Comparison of ENCODE assay signal across 20 cellular contexts in genomic region chr10:70774810-70775678, GRCh38. TPM values are rescaled to one million over a fixed set of nuclear protein-coding genes. Genes with fewer than 3 reads are reported as not detected.
DNase-seq lines count a peak whose midpoint lies in the region; ATAC-seq and TF ChIP-seq lines count a peak whose summit lies in the region.
"Had no signal": no experiment of that assay in that cellular context is flagged by ENCODE, and none has a peak within 500 bp of the region (broad histone marks: within the 10 kb centered on the region; RNA-seq: fewer than 3 reads in every experiment).

No MANE protein-coding gene starts in this region.

- H4K20me1 ChIP-seq in mammary epithelial cell (ENCODE audit: insufficient read depth, low read length) = no peaks in the 10 kb centered on the region

- no peak for ATAC-seq in activated T-helper 17 cell treated with anti-CD3 and anti-CD28 coated beads, Interleukin-2, amount 50 U/mL, for 72 hours (replicated peaks)
- peak; percentile 22 for ATAC-seq in left lung
- peak; percentile 8 for ATAC-seq in upper lobe of right lung
- ATAC-seq in HG02938 (IDR thresholded peaks at IDR 0.05; ENCODE audit: unreplicated experiment) = no peak
- ATAC-seq: activated CD4-positive, CD25-positive, alpha-beta regulatory T cell treated with anti-CD3 and anti-CD28 coated beads, Interleukin-2, amount 50 U/mL, for 24 hours; effector memory CD8-positive, alpha-beta T cell; GM12878; stimulated activated effector memory CD8-positive, alpha-beta T cell treated with anti-CD3 and anti-CD28 coated beads, Interleukin-12 subunit alpha, Interleukin-12 subunit beta, amount 100 ng/mL, for 72 hours had no signal

- H3K4me3 Mint-ChIP-seq in MCF 10A (ENCODE audit: unreplicated experiment) = no peak overlapping the region
- H3K4me3 Mint-ChIP-seq in activated T-helper 17 cell treated with anti-CD3 and anti-CD28 coated beads, Interleukin-2, amount 50 U/mL, for 72 hours = no peak overlapping the region
- H3K4me3 Mint-ChIP-seq in HFFc6 = no peak overlapping the region
- H3K4me3 Mint-ChIP-seq: effector memory CD8-positive, alpha-beta T cell; memory B cell; stimulated activated effector memory CD8-positive, alpha-beta T cell treated with anti-CD3 and anti-CD28 coated beads, Interleukin-12 subunit alpha, Interleukin-12 subunit beta, amount 100 ng/mL, for 72 hours had no signal

- POLR2A ChIA-PET in MCF 10A (lab: Yijun Ruan, JAX) = interaction anchor here (1.0 kb wide), 2 partner anchors 17 to 29 kb away, joined by 3 to 8 read pairs; no protein-coding TSS in a partner anchor

- no peaks in the 10 kb centered on the region for H3K36me3 ChIP-seq in mammary epithelial cell (ENCODE audit: insufficient read depth, low read length)
- no peaks in the 10 kb centered on the region for H3K36me3 ChIP-seq in left lung
- H3K36me3 ChIP-seq in upper lobe of right lung = no peaks in the 10 kb centered on the region

- H3K36me3 Mint-ChIP-seq in MCF 10A (ENCODE audit: insufficient read depth, unreplicated experiment) (no peaks in the 10 kb centered on the region), HFFc6 (ENCODE audit: low read depth) (no peaks in the 10 kb centered on the region)
- no peaks in the 10 kb centered on the region for H3K36me3 Mint-ChIP-seq in activated T-helper 17 cell treated with anti-CD3 and anti-CD28 coated beads, Interleukin-2, amount 50 U/mL, for 72 hours (ENCODE audit: low read depth)
- H3K36me3 Mint-ChIP-seq: memory B cell; stimulated activated effector memory CD8-positive, alpha-beta T cell treated with anti-CD3 and anti-CD28 coated beads, Interleukin-12 subunit alpha, Interleukin-12 subunit beta, amount 100 ng/mL, for 72 hours had no signal

- CTCF ChIA-PET in MCF 10A (lab: Yijun Ruan, JAX) = interaction anchor here (0.6 to 1.3 kb wide), 3 partner anchors 104 to 660 kb away, joined by 4 read pairs; no protein-coding TSS in a partner anchor
- CTCF ChIA-PET in mammary epithelial cell (lab: Charles Lee; ENCODE audit: low non-redundant PET) = no interaction called here

- intact Hi-C loops in MCF 10A (cut with micrococcal nuclease) (no loop called here), mammary epithelial cell (cut with micrococcal nuclease) (no loop called here), left lung (cut with DNase I) (no loop called here), upper lobe of right lung (cut with DNase I) (no loop called here)

- in situ Hi-C loops in mammary epithelial cell (cut with MboI; ENCODE audit: low sequenced_read_pairs in 2 of 2) = no loop called here

- no peaks in the 10 kb centered on the region for H3K9me3 Mint-ChIP-seq in MCF 10A (ENCODE audit: unreplicated experiment)
- H3K9me3 Mint-ChIP-seq in activated T-helper 17 cell treated with anti-CD3 and anti-CD28 coated beads, Interleukin-2, amount 50 U/mL, for 72 hours = no peaks in the 10 kb centered on the region
- H3K9me3 Mint-ChIP-seq in HFFc6 = no peaks in the 10 kb centered on the region
- H3K9me3 Mint-ChIP-seq: effector memory CD8-positive, alpha-beta T cell; memory B cell; stimulated activated effector memory CD8-positive, alpha-beta T cell treated with anti-CD3 and anti-CD28 coated beads, Interleukin-12 subunit alpha, Interleukin-12 subunit beta, amount 100 ng/mL, for 72 hours had no signal

- no TSS peak for BruUV-seq in MCF 10A (replicated peaks; lab: Mats Ljungman, UMichigan)
- no TSS peak for BruUV-seq in mammary epithelial cell (replicated peaks; lab: Mats Ljungman, UMichigan)

- no peak for TF ChIP-seq CTCF in MCF 10A (IDR thresholded peaks at IDR 0.05; ENCODE audit: unreplicated experiment)
- TF ChIP-seq CTCF in mammary epithelial cell (conservative IDR thresholded peaks at IDR 0.05 in 1 of 2, IDR thresholded peaks at IDR 0.05 in 1 of 2; ENCODE audit: extremely low read depth in 1 of 2, insufficient read depth in 1 of 2, low read depth in 1 of 2, low read length in 2 of 2) = no peak
- TF ChIP-seq CTCF in left lung (IDR thresholded peaks at IDR 0.05) = no peak
- TF ChIP-seq CTCF in upper lobe of right lung (IDR thresholded peaks at IDR 0.05) = no peak
- TF ChIP-seq CTCF in HFFc6 (IDR thresholded peaks at IDR 0.05) = no peak

- H3K27me3 Mint-ChIP-seq in MCF 10A (ENCODE audit: insufficient read depth, unreplicated experiment) (peaks cover under 1% of the 10 kb centered on the region), HFFc6 (ENCODE audit: insufficient read depth) (peaks cover 52% of the 10 kb centered on the region)
- no peaks in the 10 kb centered on the region for H3K27me3 Mint-ChIP-seq in activated T-helper 17 cell treated with anti-CD3 and anti-CD28 coated beads, Interleukin-2, amount 50 U/mL, for 72 hours

- H3K4me1 Mint-ChIP-seq in MCF 10A (ENCODE audit: insufficient read depth, unreplicated experiment) (peaks cover 6% of the 10 kb centered on the region), HFFc6 (ENCODE audit: low read depth) (no peaks in the 10 kb centered on the region)
- H3K4me1 Mint-ChIP-seq in activated T-helper 17 cell treated with anti-CD3 and anti-CD28 coated beads, Interleukin-2, amount 50 U/mL, for 72 hours = no peaks in the 10 kb centered on the region
- H3K4me1 Mint-ChIP-seq: memory B cell; stimulated activated effector memory CD8-positive, alpha-beta T cell treated with anti-CD3 and anti-CD28 coated beads, Interleukin-12 subunit alpha, Interleukin-12 subunit beta, amount 100 ng/mL, for 72 hours had no signal

- H3K27me3 ChIP-seq in mammary epithelial cell (ENCODE audit: insufficient read depth, low read length) (peaks cover 7% of the 10 kb centered on the region), left lung (no peaks in the 10 kb centered on the region), upper lobe of right lung (no peaks in the 10 kb centered on the region)

- DNase-seq in MCF 10A (ENCODE audit: unreplicated experiment) (peak; percentile 91), mammary epithelial cell (no peak), left lung (no peak), upper lobe of right lung (peak; percentile 67), HFFc6 (no peak), CD1c-positive myeloid dendritic cell (ENCODE audit: extremely low spot score) (no peak)
- DNase-seq: caudate nucleus; effector memory CD8-positive, alpha-beta T cell; hypothalamus; MV-4-11; nucleus accumbens; T-helper 2 cell had no signal

- H3K4me3 ChIP-seq in mammary epithelial cell (replicated peaks in 1 of 3; ENCODE audit: insufficient read depth in 1 of 3, low read depth in 2 of 3, low read length in 3 of 3) (no peak overlapping the region), left lung (no peak overlapping the region), upper lobe of right lung (no peak overlapping the region)
- H3K4me3 ChIP-seq: GM12878 had no signal

- dilution Hi-C loops in mammary epithelial cell (cut with HindIII; ENCODE audit: low sequenced_read_pairs) = no loop called here

- no peak overlapping the region for H3K9ac ChIP-seq in mammary epithelial cell (ENCODE audit: insufficient read depth, low read length)

- H2AFZ ChIP-seq in mammary epithelial cell (ENCODE audit: low read depth, low read length) = no peak overlapping the region

- no peaks in the 10 kb centered on the region for H3K79me2 ChIP-seq in mammary epithelial cell (ENCODE audit: insufficient read depth, low read length)

- WGBS in mammary epithelial cell (ENCODE audit: low coverage, missing lambda C conversion rate) = 53% methylated on average over 12 of the region's 14 CpGs

- H3K4me2 ChIP-seq in mammary epithelial cell (ENCODE audit: insufficient read depth, low read depth, low read length) = no peak overlapping the region

- no peak overlapping the region for H3K27ac ChIP-seq in mammary epithelial cell (ENCODE audit: insufficient read depth, low read depth, low read length)
- H3K27ac ChIP-seq in left lung = no peak overlapping the region
- H3K27ac ChIP-seq in upper lobe of right lung = no peak overlapping the region

- no peaks in the 10 kb centered on the region for H3K4me1 ChIP-seq in mammary epithelial cell (ENCODE audit: insufficient read depth, low read length)
- H3K4me1 ChIP-seq in left lung = no peaks in the 10 kb centered on the region
- no peaks in the 10 kb centered on the region for H3K4me1 ChIP-seq in upper lobe of right lung

- H3K9me3 ChIP-seq in mammary epithelial cell (replicated peaks; ENCODE audit: insufficient read depth, low read length) = no peaks in the 10 kb centered on the region
- H3K9me3 ChIP-seq in left lung = no peaks in the 10 kb centered on the region
- no peaks in the 10 kb centered on the region for H3K9me3 ChIP-seq in upper lobe of right lung

- no peak overlapping the region for H3K27ac Mint-ChIP-seq in MCF 10A (ENCODE audit: low read depth, unreplicated experiment)
- H3K27ac Mint-ChIP-seq in activated T-helper 17 cell treated with anti-CD3 and anti-CD28 coated beads, Interleukin-2, amount 50 U/mL, for 72 hours = peak overlapping the region; percentile 10
- H3K27ac Mint-ChIP-seq in HFFc6 = no peak overlapping the region
- H3K27ac Mint-ChIP-seq: effector memory CD8-positive, alpha-beta T cell; memory B cell; stimulated activated effector memory CD8-positive, alpha-beta T cell treated with anti-CD3 and anti-CD28 coated beads, Interleukin-12 subunit alpha, Interleukin-12 subunit beta, amount 100 ng/mL, for 72 hours had no signal

RNA-seq across cellular contexts. Expression of gene TBATA, which starts 10.1 kb away (rescaled TPM):
- total RNA-seq in MCF 10A (2022) = not detected in 2 replicates
- not detected for total RNA-seq in mammary epithelial cell
- not detected for polyA plus RNA-seq in mammary epithelial cell
- not detected for polyA minus RNA-seq in mammary epithelial cell
- not detected for total RNA-seq in activated T-helper 17 cell treated with anti-CD3 and anti-CD28 coated beads, Interleukin-2, amount 50 U/mL, for 72 hours
- not detected for total RNA-seq in left lung
- total RNA-seq in upper lobe of right lung = not detected
- total RNA-seq in HFFc6 (2021; fragmentation: NEBNext Ultra II Directional; extraction: Animal tissue kit (Norgen Biotek cat#: 25700)) = not detected
- total RNA-seq: GM12878, H1, urinary bladder had no signal
- polyA plus RNA-seq: GM12878, H1, urinary bladder had no signal

RNA-seq across cellular contexts. Expression of gene SGPL1, which starts 40.7 kb away (rescaled TPM):
- total RNA-seq in MCF 10A (2022) (81.5 and 93.8 TPM in 2 replicates), mammary epithelial cell (10 to 100 TPM; 65.0 to 97.4 TPM), left lung (10 to 100 TPM; 53.8 to 60.6 TPM), upper lobe of right lung (38.3 TPM)
- polyA plus RNA-seq in mammary epithelial cell = 22.4 TPM
- 88.4 TPM for polyA minus RNA-seq in mammary epithelial cell
- 10 to 100 TPM; 23.9 to 30.8 TPM for total RNA-seq in activated T-helper 17 cell treated with anti-CD3 and anti-CD28 coated beads, Interleukin-2, amount 50 U/mL, for 72 hours
- total RNA-seq in HFFc6 (2021; fragmentation: NEBNext Ultra II Directional; extraction: Animal tissue kit (Norgen Biotek cat#: 25700)) = 10 to 100 TPM; 22.4 to 30.9 (median 26.0) TPM

Comparison
In these comparisons a context has a peak if more than half of its experiments do, and no peak if none do; other contexts are left out.
1. DNase-seq: peak in MCF 10A (single experiment) and upper lobe of right lung (single experiment); none in mammary epithelial cell (single experiment), left lung (0 of 2), HFFc6 (single experiment) and CD1c-positive myeloid dendritic cell (single experiment).
2. ATAC-seq: peak in left lung (single experiment) and upper lobe of right lung (single experiment); none in activated T-helper 17 cell treated with anti-CD3 and anti-CD28 coated beads, Interleukin-2, amount 50 U/mL, for 72 hours (single experiment) and HG02938 (single experiment).